21 cellular contexts compared by ENCODE assay signal in the genomic region with DNA sequence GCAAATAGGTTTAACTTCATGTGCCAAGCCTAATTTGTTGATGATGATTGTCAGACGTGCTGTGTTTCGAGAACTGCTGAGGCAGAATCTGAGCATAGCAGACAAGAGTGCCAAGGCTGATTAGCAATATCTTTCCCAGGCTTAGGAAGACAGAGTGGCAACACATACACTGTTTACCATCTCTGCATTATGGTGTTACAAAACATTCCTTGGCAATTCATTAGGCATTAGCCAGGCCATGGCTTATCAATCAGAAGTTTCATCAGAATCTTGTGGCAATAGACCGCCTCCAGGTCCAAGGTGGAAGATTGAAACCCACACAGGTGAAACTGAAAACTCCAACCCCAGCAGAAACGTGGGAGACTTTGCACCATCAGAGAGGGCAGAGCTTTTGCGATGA.
"Had no signal": no experiment of that assay in that cellular context is flagged by ENCODE, and none has a peak within 500 bp of the region (broad histone marks: within the 10 kb centered on the region; RNA-seq: fewer than 3 reads in every experiment).

No MANE protein-coding gene starts in this region.

- H3K4me1 Mint-ChIP-seq: memory B cell, nephron had no signal

- H2AFZ ChIP-seq: neural progenitor cell had no signal

- H3K27me3 ChIP-seq: neural progenitor cell, right atrium auricular region, sigmoid colon, thyroid gland had no signal

- H3K36me3 ChIP-seq: prostate gland, right atrium auricular region, sigmoid colon, thyroid gland had no signal

- H3K4me3 ChIP-seq: lung, neural progenitor cell, prostate gland, right atrium auricular region, sigmoid colon, thyroid gland had no signal

- H3K4me2 ChIP-seq: neural progenitor cell had no signal

- H3K9me3 Mint-ChIP-seq: effector memory CD8-positive, alpha-beta T cell had no signal

- H3K9ac ChIP-seq: neural progenitor cell had no signal

- FAIRE-seq: endometrium, frontal cortex, keratinocyte had no signal

- DNase-seq: cerebellar nuclear complex; cortex of kidney; effector memory CD8-positive, alpha-beta T cell; erythroblast; hypothalamus; nucleus accumbens; sigmoid colon; stimulated activated CD4-positive, alpha-beta T cell treated with anti-CD3 and anti-CD28 coated beads, Interleukin-4, amount 100 ng/mL, for 4 hours; stimulated activated naive CD4-positive, alpha-beta T cell; stimulated activated naive CD8-positive, alpha-beta T cell treated with anti-CD3 and anti-CD28 coated beads, Interleukin-15, amount 100 ng/mL, for 72 hours; thyroid gland; trophoblast cell had no signal

- H3K4me1 ChIP-seq: neural progenitor cell, prostate gland, right atrium auricular region, sigmoid colon, thyroid gland had no signal

- H3K27me3 Mint-ChIP-seq: effector memory CD8-positive, alpha-beta T cell; memory B cell; stimulated activated naive CD8-positive, alpha-beta T cell treated with anti-CD3 and anti-CD28 coated beads, Interleukin-15, amount 100 ng/mL, for 72 hours had no signal

- H3K36me3 Mint-ChIP-seq: neural progenitor cell had no signal

- ATAC-seq: effector memory CD8-positive, alpha-beta T cell; stimulated activated naive CD8-positive, alpha-beta T cell treated with anti-CD3 and anti-CD28 coated beads, Interleukin-15, amount 100 ng/mL, for 72 hours had no signal

- H3K4me3 Mint-ChIP-seq: effector memory CD8-positive, alpha-beta T cell; memory B cell; nephron; neural progenitor cell; stimulated activated naive CD8-positive, alpha-beta T cell treated with anti-CD3 and anti-CD28 coated beads, Interleukin-15, amount 100 ng/mL, for 72 hours had no signal

- H3K27ac Mint-ChIP-seq: memory B cell, nephron, neural progenitor cell had no signal

- H3K9me3 ChIP-seq: prostate gland, sigmoid colon, thyroid gland had no signal

- H3K27ac ChIP-seq: neural progenitor cell, prostate gland, right atrium auricular region, sigmoid colon, thyroid gland had no signal
